In genomic region chr1:81654657-81655056, GRCh38 we compare ENCODE assay signal across 18 cellular contexts.
DNase-seq lines count a peak whose midpoint lies in the region; ATAC-seq, FAIRE-seq and TF ChIP-seq lines count a peak whose summit lies in the region.
"Had no signal": no experiment of that assay in that cellular context is flagged by ENCODE, and none has a peak within 500 bp of the region (broad histone marks: within the 10 kb centered on the region; RNA-seq: fewer than 3 reads in every experiment).

No MANE protein-coding gene starts in this region.

- peak overlapping the region; percentile 80 to 81 for H3K27ac ChIP-seq in esophagus (ENCODE audit: low read depth in 2 of 2, low read length in 1 of 2)
- no peak overlapping the region for H3K27ac ChIP-seq in mesenchymal stem cell (ENCODE audit: low read length, poor library complexity, severe bottlenecking)
- H3K27ac ChIP-seq in brain microvascular endothelial cell = no peak overlapping the region
- H3K27ac ChIP-seq in ascending aorta = no peak overlapping the region

- H3K9ac ChIP-seq in mesenchymal stem cell (ENCODE audit: low read length) = no peak overlapping the region

- no peak for ATAC-seq in GM21529 (IDR thresholded peaks at IDR 0.05; ENCODE audit: unreplicated experiment)
- ATAC-seq in HG02970 (IDR thresholded peaks at IDR 0.05; ENCODE audit: low FRiP score, unreplicated experiment) = no peak

- H3K36me3 ChIP-seq in bronchial epithelial cell (ENCODE audit: control insufficient read depth, insufficient read depth, low read length) (no peaks in the 10 kb centered on the region), esophagus (ENCODE audit: control insufficient read depth in 2 of 2, insufficient read depth in 2 of 2, low read length in 1 of 2) (no peaks in the 10 kb centered on the region), mesenchymal stem cell (ENCODE audit: control insufficient read depth in 1 of 2, insufficient read depth in 2 of 2, low read depth in 1 of 2, low read length in 2 of 2) (no peaks in the 10 kb centered on the region), brain microvascular endothelial cell (replicated peaks) (no peaks in the 10 kb centered on the region), ascending aorta (no peaks in the 10 kb centered on the region)

- H3K18ac ChIP-seq in mesenchymal stem cell (ENCODE audit: low read depth in 1 of 2, low read length in 2 of 2) = no peak overlapping the region

- no peak overlapping the region for H3K4ac ChIP-seq in mesenchymal stem cell (ENCODE audit: low read depth in 1 of 2, low read length in 2 of 2)

- TF ChIP-seq CTCF in bronchial epithelial cell (IDR thresholded peaks at IDR 0.05; ENCODE audit: insufficient read depth, low read length, severe bottlenecking) (no peak), brain microvascular endothelial cell (IDR thresholded peaks at IDR 0.05; ENCODE audit: low read depth, low read length, missing control alignments) (no peak), ascending aorta (IDR thresholded peaks at IDR 0.05) (no peak)

- no peak overlapping the region for H3K4me2 ChIP-seq in mesenchymal stem cell (ENCODE audit: low read length, poor library complexity, severe bottlenecking)

- H3K4me3 ChIP-seq in bronchial epithelial cell (ENCODE audit: low read depth, low read length) = no peak overlapping the region
- H3K4me3 ChIP-seq in esophagus (ENCODE audit: low read depth in 1 of 2, low read length in 2 of 2) = no peak overlapping the region
- no peak overlapping the region for H3K4me3 ChIP-seq in mesenchymal stem cell (ENCODE audit: insufficient read depth in 1 of 2, low read depth in 1 of 2, low read length in 2 of 2)
- no peak overlapping the region for H3K4me3 ChIP-seq in brain microvascular endothelial cell (ENCODE audit: low read depth, low read length)
- no peak overlapping the region for H3K4me3 ChIP-seq in ascending aorta

- no peak overlapping the region for H3K14ac ChIP-seq in mesenchymal stem cell (ENCODE audit: low read length in 2 of 2)

- H3K79me1 ChIP-seq in mesenchymal stem cell (replicated peaks; ENCODE audit: low read length, poor library complexity, severe bottlenecking) = no peaks in the 10 kb centered on the region

- H2BK120ac ChIP-seq in mesenchymal stem cell (ENCODE audit: low read depth, low read length) = no peak overlapping the region

- no peaks in the 10 kb centered on the region for H3K4me1 ChIP-seq in esophagus (ENCODE audit: control insufficient read depth in 2 of 2, insufficient read depth in 2 of 2, low read length in 1 of 2)
- H3K4me1 ChIP-seq in mesenchymal stem cell (ENCODE audit: control insufficient read depth, insufficient read depth, low read depth, low read length) = no peaks in the 10 kb centered on the region
- no peaks in the 10 kb centered on the region for H3K4me1 ChIP-seq in ascending aorta

- H3K27me3 ChIP-seq in bronchial epithelial cell (ENCODE audit: control insufficient read depth, insufficient read depth, low read length) (no peaks in the 10 kb centered on the region), esophagus (ENCODE audit: control insufficient read depth in 1 of 2, insufficient read depth in 2 of 2, low read length in 2 of 2) (no peaks in the 10 kb centered on the region), mesenchymal stem cell (ENCODE audit: control insufficient read depth in 1 of 2, insufficient read depth in 1 of 2, low read length in 2 of 2) (no peaks in the 10 kb centered on the region), brain microvascular endothelial cell (replicated peaks) (no peaks in the 10 kb centered on the region), ascending aorta (no peaks in the 10 kb centered on the region)

- intact Hi-C loops in ascending aorta (cut with DNase I) = no loop called here

- H2AFZ ChIP-seq in mesenchymal stem cell (ENCODE audit: low read depth, low read length) = no peak overlapping the region

- H2AK5ac ChIP-seq in mesenchymal stem cell (ENCODE audit: low read length, severe bottlenecking) = no peak overlapping the region

- H2BK15ac ChIP-seq in mesenchymal stem cell (ENCODE audit: low read depth, poor library complexity, severe bottlenecking) = no peak overlapping the region

- H2BK5ac ChIP-seq in mesenchymal stem cell (ENCODE audit: low read depth, low read length, poor library complexity, severe bottlenecking) = no peak overlapping the region

- H3K9me3 ChIP-seq in esophagus (ENCODE audit: control insufficient read depth in 2 of 2, insufficient read depth in 1 of 2, low read depth in 1 of 2, low read length in 1 of 2) (no peaks in the 10 kb centered on the region), mesenchymal stem cell (ENCODE audit: control insufficient read depth, low read length) (no peaks in the 10 kb centered on the region), ascending aorta (peaks cover 0 to 4% of the 10 kb centered on the region in 2 donors)

- DNase-seq in bronchial epithelial cell (ENCODE audit: low read depth) = peak; percentile 45
- no peak for DNase-seq in mesenchymal stem cell
- DNase-seq in brain microvascular endothelial cell = no peak
- no peak for DNase-seq in ascending aorta (ENCODE audit: low spot score in 2 of 2)
- DNase-seq: C1 segment of cervical spinal cord; Calu3; CD4-positive, alpha-beta memory T cell; COR-L47; DMS79 treated with DMSO at 0.1 percent for 48 hours; GF-D8; H7; HCEC 1CT had no signal

- no peak overlapping the region for H4K8ac ChIP-seq in mesenchymal stem cell (ENCODE audit: low read length)

- H4K91ac ChIP-seq in mesenchymal stem cell (ENCODE audit: low read length) = peak overlapping the region; percentile 39

- FAIRE-seq in bronchial epithelial cell (lab: Jason Lieb, UNC) = no peak
- FAIRE-seq: GM12891, GM18507, H1 had no signal

- 69 to 86% methylated on average over 3 of the region's 3 CpGs for WGBS in esophagus, 2 donors
- WGBS in mesenchymal stem cell = 100% methylated on average over 3 of the region's 3 CpGs

- in situ Hi-C loops in brain microvascular endothelial cell (cut with HindIII; ENCODE audit: low pct_ligation_motif_present, low sequenced_read_pairs) = no loop called here

- H2BK12ac ChIP-seq in mesenchymal stem cell (ENCODE audit: low read length in 2 of 2) = no peak overlapping the region

- H3K23ac ChIP-seq in mesenchymal stem cell (ENCODE audit: low read length in 2 of 2) = no peak overlapping the region

Comparison
In these comparisons a context has a peak if more than half of its experiments do, and no peak if none do; other contexts are left out.
1. H3K27ac ChIP-seq: peak in esophagus (2 of 2); none in mesenchymal stem cell (single experiment), brain microvascular endothelial cell (single experiment) and ascending aorta (0 of 2).